Comparison of ENCODE assay signal across 11 cellular contexts in the genomic region with DNA sequence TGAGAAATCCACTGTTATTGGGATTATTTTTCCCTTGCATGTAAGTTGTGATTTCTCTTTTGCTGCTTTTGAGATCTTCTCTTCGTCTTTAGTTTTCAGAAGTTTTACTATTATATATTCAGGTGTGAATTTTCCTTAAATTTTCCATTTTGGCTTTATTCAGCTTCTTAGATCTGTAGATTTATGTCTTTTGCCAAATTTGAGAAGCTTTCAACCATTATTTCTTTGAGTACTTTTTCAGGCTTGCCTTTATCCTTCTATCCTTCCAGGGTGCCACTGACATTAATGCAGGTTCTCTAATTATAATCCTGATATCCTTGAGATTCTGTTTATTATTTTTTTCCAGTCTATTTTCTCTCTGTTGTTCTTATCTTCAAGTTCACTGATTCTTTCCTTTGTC. TPM values are rescaled to one million over a fixed set of nuclear protein-coding genes. Genes with fewer than 3 reads are reported as not detected.
"Had no signal": no experiment of that assay in that cellular context is flagged by ENCODE, and none has a peak within 500 bp of the region (broad histone marks: within the 10 kb centered on the region; RNA-seq: fewer than 3 reads in every experiment).

No MANE protein-coding gene starts in this region.

- H3K27ac ChIP-seq: GM23248, HL-60 had no signal

- H3K9me3 Mint-ChIP-seq: IgD-negative memory B cell had no signal

- DNase-seq: GM23248, GOT3, H7, KBM-7 had no signal

- H3K4me1 ChIP-seq: HAP-1 had no signal

- H3K4me3 ChIP-seq: GM23248, HAP-1 had no signal

- H3K9me3 ChIP-seq: HAP-1 had no signal

- H3K36me3 ChIP-seq: HAP-1 had no signal

- H3K4me3 Mint-ChIP-seq: IgD-negative memory B cell had no signal

- H3K27ac Mint-ChIP-seq: IgD-negative memory B cell had no signal

- ATAC-seq: HCT116, HepG2 had no signal

RNA-seq across cellular contexts. Expression of a gene that starts 38.1 kb away (rescaled TPM):
- total RNA-seq: GM23248, H4, H7, HepG2, HT1080 had no signal

RNA-seq across cellular contexts. Expression of a gene that starts 49.4 kb away (rescaled TPM):
- total RNA-seq: GM23248, H4, HepG2, HT1080 had no signal
